In the genomic region with DNA sequence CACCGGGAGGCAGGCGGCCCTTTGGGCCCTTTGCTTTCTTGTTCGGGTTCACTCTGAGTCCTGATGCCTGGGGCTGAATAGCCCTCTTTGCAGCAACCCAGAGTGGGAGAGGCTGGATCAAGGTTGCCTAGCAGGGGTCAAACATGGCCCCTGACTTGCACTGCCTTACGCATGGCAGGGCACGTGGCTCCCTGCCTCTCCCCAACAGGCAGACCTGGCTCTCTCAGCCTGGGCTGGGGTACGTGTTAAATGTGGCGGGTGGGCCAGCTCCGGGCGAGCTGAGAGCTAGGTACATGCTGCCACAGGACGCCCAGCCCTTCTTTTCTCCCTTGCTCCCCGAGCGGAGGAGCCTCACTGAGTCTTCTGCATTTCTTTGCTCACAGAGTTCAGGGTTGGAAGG, we compare ENCODE assay signal across 24 cellular contexts. TPM values are rescaled to one million over a fixed set of nuclear protein-coding genes. Genes with fewer than 3 reads are reported as not detected.
"Had no signal": no experiment of that assay in that cellular context is flagged by ENCODE, and none has a peak within 500 bp of the region (broad histone marks: within the 10 kb centered on the region; RNA-seq: fewer than 3 reads in every experiment).

No MANE protein-coding gene starts in this region.

- ATAC-seq: activated CD4-positive, CD25-positive, alpha-beta regulatory T cell treated with anti-CD3 and anti-CD28 coated beads, Interleukin-2, amount 50 U/mL, for 24 hours; left lobe of liver; sciatic nerve; SK-N-SH treated with all-trans-retinoic acid at 6 μM for 48 hours; stimulated activated naive CD8-positive, alpha-beta T cell treated with anti-CD3 and anti-CD28 coated beads, Interleukin-15, Interleukin-2, amounts not matched to agents 100 U/mL and 50 U/mL, for 24 hours had no signal

- H3K4me1 ChIP-seq: ascending aorta had no signal

- H3K4me3 Mint-ChIP-seq: activated naive CD4-positive, alpha-beta T cell treated with anti-CD3 and anti-CD28 coated beads, Interleukin-2, amount 10 ng/mL, durations not matched to agents 7 days and 5 days; naive B cell had no signal

- H3K27ac ChIP-seq: ascending aorta, coronary artery, neutrophil, parathyroid adenoma, transverse colon had no signal

- H3K36me3 Mint-ChIP-seq: activated naive CD4-positive, alpha-beta T cell treated with anti-CD3 and anti-CD28 coated beads, Interleukin-2, amount 10 ng/mL, durations not matched to agents 7 days and 5 days; naive B cell had no signal

- H3K4me3 ChIP-seq: ascending aorta, coronary artery, lung, transverse colon had no signal

- H3K9me3 Mint-ChIP-seq: activated naive CD4-positive, alpha-beta T cell treated with anti-CD3 and anti-CD28 coated beads, Interleukin-2, amount 10 ng/mL, durations not matched to agents 7 days and 5 days had no signal

- DNase-seq: activated CD4-positive, alpha-beta T cell treated with anti-CD3 and anti-CD28 coated beads, Interleukin-2, amount 50 U/mL, for 1 hour; activated CD8-positive, alpha-beta memory T cell treated with anti-CD3 and anti-CD28 coated beads for 24 hours; activated CD8-positive, alpha-beta memory T cell treated with anti-CD3 and anti-CD28 coated beads, Interleukin-2, amount 50 U/mL, for 48 hours; activated effector memory CD4-positive, alpha-beta T cell treated with Interleukin-2 at 50 U/mL for 16 hours; activated naive CD4-positive, alpha-beta T cell treated with anti-CD3 and anti-CD28 coated beads, Interleukin-2, amount 10 ng/mL, durations not matched to agents 7 days and 5 days; activated T-cell treated with anti-CD3 and anti-CD28 coated beads, Interleukin-2, amount 50 U/mL, for 48 hours; naive B cell; stimulated activated CD8-positive, alpha-beta memory T cell treated with anti-CD3 and anti-CD28 coated beads, Interleukin-4, amount 100 ng/mL, for 48 hours; stimulated activated naive CD8-positive, alpha-beta T cell treated with anti-CD3 and anti-CD28 coated beads, Interleukin-15, Interleukin-2, amounts not matched to agents 100 U/mL and 50 U/mL, for 24 hours; T-helper 1 cell; T-helper 9 cell; transverse colon had no signal

- H3K36me3 ChIP-seq: ascending aorta, neutrophil had no signal

- H3K27ac Mint-ChIP-seq: activated naive CD4-positive, alpha-beta T cell treated with anti-CD3 and anti-CD28 coated beads, Interleukin-2, amount 10 ng/mL, durations not matched to agents 7 days and 5 days; naive B cell had no signal

- H3K9ac ChIP-seq: parathyroid adenoma had no signal

- H3K9me3 ChIP-seq: ascending aorta, neutrophil, transverse colon had no signal

- H3K27me3 ChIP-seq: ascending aorta, transverse colon had no signal

RNA-seq across cellular contexts. Expression of gene C6orf132, which starts 7.3 kb away (rescaled TPM):
- total RNA-seq: mononuclear cell had no signal

RNA-seq across cellular contexts. Expression of gene GUCA1A, which starts 38.0 kb away (rescaled TPM):
- total RNA-seq: kidney, left lobe of liver, lung, mononuclear cell, sciatic nerve, transverse colon had no signal
- polyA plus RNA-seq: esophagus had no signal
